Comparison of ENCODE assay signal across 8 cellular contexts in the genomic region with DNA sequence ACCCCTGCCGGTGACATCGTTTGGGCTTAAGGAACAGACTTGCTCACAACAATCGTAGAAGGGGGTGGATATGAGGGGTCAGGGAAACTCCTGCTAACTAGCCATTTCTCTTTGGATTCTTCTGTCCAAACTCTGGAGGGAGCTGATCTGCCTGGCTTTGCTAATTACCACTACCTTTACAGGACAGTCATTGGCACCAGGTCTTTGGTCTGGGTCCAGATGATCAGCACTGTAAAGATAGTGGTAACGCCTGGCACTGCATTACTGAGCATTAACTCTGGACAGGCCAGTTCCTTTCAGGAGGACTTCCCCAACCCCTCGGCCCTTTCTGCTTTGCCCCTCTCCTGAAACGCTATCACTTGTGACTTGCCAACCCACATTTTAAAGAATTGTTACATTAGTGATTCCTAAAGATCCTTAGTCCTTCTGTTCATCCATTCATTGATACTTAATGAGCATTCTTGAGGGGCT. TPM values are rescaled to one million over a fixed set of nuclear protein-coding genes. Genes with fewer than 3 reads are reported as not detected.
DNase-seq lines count a peak whose midpoint lies in the region; ATAC-seq and TF ChIP-seq lines count a peak whose summit lies in the region.

No MANE protein-coding gene starts in this region.

- H3K27ac ChIP-seq in mesendoderm (ENCODE audit: low read depth, low read length): no peak overlapping the region
- H3K27ac ChIP-seq in aorta (ENCODE audit: low read depth in 1 of 2, low read length in 2 of 2): peak overlapping the region in 1 of 2 donors; percentile 68

- no peak overlapping the region for H4K8ac ChIP-seq in mesendoderm (ENCODE audit: low read depth, low read length)

- peak overlapping the region; percentile 100 for H3K4me3 Mint-ChIP-seq in stimulated activated naive CD8-positive, alpha-beta T cell treated with anti-CD3 and anti-CD28 coated beads, Interleukin-15, Interleukin-2, amounts not matched to agents 100 ng/mL and 50 ng/mL, for 24 hours
- H3K4me3 Mint-ChIP-seq in central memory CD8-positive, alpha-beta T cell: peak overlapping the region; percentile 98

- H3K27ac Mint-ChIP-seq in stimulated activated naive CD8-positive, alpha-beta T cell treated with anti-CD3 and anti-CD28 coated beads, Interleukin-15, Interleukin-2, amounts not matched to agents 100 ng/mL and 50 ng/mL, for 24 hours: peak overlapping the region; percentile 98
- H3K27ac Mint-ChIP-seq in central memory CD8-positive, alpha-beta T cell (ENCODE audit: low read depth): peak overlapping the region; percentile 98

- peaks cover 36% of the 10 kb centered on the region for H3K79me2 ChIP-seq in mesendoderm (ENCODE audit: control insufficient read depth, insufficient read depth, low read length)

- H3K4me1 ChIP-seq in mesendoderm (ENCODE audit: control insufficient read depth, low read depth, low read length) (peaks cover 15% of the 10 kb centered on the region), aorta (ENCODE audit: control insufficient read depth in 1 of 2, insufficient read depth in 2 of 2, low read length in 2 of 2) (peaks cover 0 to 7% of the 10 kb centered on the region in 2 donors)

- no peaks in the 10 kb centered on the region for H3K9me3 Mint-ChIP-seq in stimulated activated naive CD8-positive, alpha-beta T cell treated with anti-CD3 and anti-CD28 coated beads, Interleukin-15, Interleukin-2, amounts not matched to agents 100 ng/mL and 50 ng/mL, for 24 hours
- no peaks in the 10 kb centered on the region for H3K9me3 Mint-ChIP-seq in central memory CD8-positive, alpha-beta T cell

- intact Hi-C loops in aorta (cut with DNase I): loop anchor here in 1 of 2 donors (5.0 kb wide), 1 partner anchor 80 kb away; a partner anchor contains a TSS

- H3K36me3 ChIP-seq in mesendoderm (ENCODE audit: control insufficient read depth, insufficient read depth, low read length) (no peaks in the 10 kb centered on the region), aorta (ENCODE audit: control insufficient read depth in 1 of 2, insufficient read depth in 2 of 2, low read length in 1 of 2) (peaks cover 0 to 2% of the 10 kb centered on the region in 2 donors)

- TF ChIP-seq CTCF in GM20000 (IDR thresholded peaks at IDR 0.05; ENCODE audit: extremely low read depth, missing control alignments): no peak

- no peak overlapping the region for H3K18ac ChIP-seq in mesendoderm (ENCODE audit: low read length)

- no peaks in the 10 kb centered on the region for H3K9me3 ChIP-seq in aorta (ENCODE audit: control insufficient read depth, low read length)

- peaks cover 45% of the 10 kb centered on the region for H3K4me1 Mint-ChIP-seq in stimulated activated naive CD8-positive, alpha-beta T cell treated with anti-CD3 and anti-CD28 coated beads, Interleukin-15, Interleukin-2, amounts not matched to agents 100 ng/mL and 50 ng/mL, for 24 hours (ENCODE audit: low read depth)
- H3K4me1 Mint-ChIP-seq in central memory CD8-positive, alpha-beta T cell: peaks cover 48% of the 10 kb centered on the region

- no peak overlapping the region for H2AK5ac ChIP-seq in mesendoderm (ENCODE audit: low read length)

- H2BK15ac ChIP-seq in mesendoderm (replicated peaks; ENCODE audit: low read depth): no peak overlapping the region

- H3K27me3 ChIP-seq in mesendoderm (ENCODE audit: insufficient read depth, low read length, poor library complexity): no peaks in the 10 kb centered on the region
- no peaks in the 10 kb centered on the region for H3K27me3 ChIP-seq in aorta (ENCODE audit: control insufficient read depth in 1 of 2, insufficient read depth in 2 of 2, low read length in 1 of 2)

- no CpG with 5 or more reads among the region's 6 CpGs for WGBS in mesendoderm (ENCODE audit: extremely low coverage, insufficient coverage, low lambda C conversion rate)
- 1 to 3% methylated on average over 6 of the region's 6 CpGs for WGBS in aorta, 2 donors

- no peak overlapping the region for H2BK120ac ChIP-seq in mesendoderm (ENCODE audit: low read depth, low read length)

- no peak for ATAC-seq in stimulated activated naive CD8-positive, alpha-beta T cell treated with anti-CD3 and anti-CD28 coated beads, Interleukin-15, Interleukin-2, amounts not matched to agents 100 U/mL and 50 U/mL, for 24 hours
- ATAC-seq in central memory CD8-positive, alpha-beta T cell (replicated peaks; ENCODE audit: extremely low read depth, poor library complexity, severe bottlenecking): no peak
- ATAC-seq in aorta (ENCODE audit: low FRiP score) (no peak), HG03354 (IDR thresholded peaks at IDR 0.05; ENCODE audit: poor library complexity, severe bottlenecking, unreplicated experiment) (no peak)

- no peak overlapping the region for H2BK5ac ChIP-seq in mesendoderm (ENCODE audit: low read length)

- H3K27me3 Mint-ChIP-seq in stimulated activated naive CD8-positive, alpha-beta T cell treated with anti-CD3 and anti-CD28 coated beads, Interleukin-15, Interleukin-2, amounts not matched to agents 100 ng/mL and 50 ng/mL, for 24 hours: no peaks in the 10 kb centered on the region
- no peaks in the 10 kb centered on the region for H3K27me3 Mint-ChIP-seq in central memory CD8-positive, alpha-beta T cell

- peak overlapping the region; percentile 89 for H3K4me2 ChIP-seq in mesendoderm (ENCODE audit: low read length)

- peak overlapping the region; percentile 87 for H3K4me3 ChIP-seq in mesendoderm (ENCODE audit: low read length)
- peak overlapping the region; percentile 38 to 44 for H3K4me3 ChIP-seq in aorta (ENCODE audit: low read length in 2 of 2)

- H3K9ac ChIP-seq in mesendoderm (ENCODE audit: low read length): peak overlapping the region; percentile 97

- H3K56ac ChIP-seq in mesendoderm (ENCODE audit: low read length): peak overlapping the region; percentile 95

- H3K36me3 Mint-ChIP-seq in stimulated activated naive CD8-positive, alpha-beta T cell treated with anti-CD3 and anti-CD28 coated beads, Interleukin-15, Interleukin-2, amounts not matched to agents 100 ng/mL and 50 ng/mL, for 24 hours (ENCODE audit: low read depth): peaks cover 49% of the 10 kb centered on the region
- peaks cover 23% of the 10 kb centered on the region for H3K36me3 Mint-ChIP-seq in central memory CD8-positive, alpha-beta T cell (ENCODE audit: insufficient read depth)

- no peak overlapping the region for H3K4ac ChIP-seq in mesendoderm (ENCODE audit: low read depth, low read length)

- no peak overlapping the region for H4K5ac ChIP-seq in mesendoderm (ENCODE audit: low read length)

- DNase-seq in stimulated activated naive CD8-positive, alpha-beta T cell treated with anti-CD3 and anti-CD28 coated beads, Interleukin-15, Interleukin-2, amounts not matched to agents 100 U/mL and 50 U/mL, for 24 hours: no peak
- DNase-seq in central memory CD8-positive, alpha-beta T cell (ENCODE audit: low spot score in 2 of 2): no peak
- DNase-seq in mesendoderm (no peak), aorta (no peak), putamen (ENCODE audit: low spot score) (no peak), GM20000 (ENCODE audit: low spot score) (no peak)

- H3K23ac ChIP-seq in mesendoderm (ENCODE audit: low read length): no peak overlapping the region

- peaks cover 26% of the 10 kb centered on the region for H3K79me1 ChIP-seq in mesendoderm (ENCODE audit: low read length)

RNA-seq across cellular contexts. Expression of a gene that starts 0.8 kb away (rescaled TPM):
- 72.7 TPM for polyA plus RNA-seq in mesendoderm (2013, experiment 1 of 2)
- polyA plus RNA-seq in mesendoderm (2013, experiment 2 of 2): 77.0 TPM
- 10 to 100 TPM in 1 of 2 donors, 1 to 10 TPM in 1; 9.1 to 14.0 TPM for total RNA-seq in aorta
- 1 to 10 TPM; 4.5 to 7.1 TPM for polyA plus RNA-seq in aorta

RNA-seq across cellular contexts. Expression of a gene that starts 3.5 kb away (rescaled TPM):
- polyA plus RNA-seq in mesendoderm (2013, experiment 1 of 2): 171 TPM
- 169 TPM for polyA plus RNA-seq in mesendoderm (2013, experiment 2 of 2)
- total RNA-seq in aorta: 10 to 100 TPM; 29.6 to 33.0 TPM
- 100 to 1,000 TPM in 1 of 2 donors, 10 to 100 TPM in 1; 46.3 to 148 TPM for polyA plus RNA-seq in aorta

RNA-seq across cellular contexts. Expression of a gene that starts 42.1 kb away (rescaled TPM):
- 0.21 TPM for polyA plus RNA-seq in mesendoderm (2013, experiment 1 of 2)
- polyA plus RNA-seq in mesendoderm (2013, experiment 2 of 2): 0.32 TPM
- 100 to 1,000 TPM; 339 to 651 TPM for total RNA-seq in aorta
- polyA plus RNA-seq in aorta: 100 to 1,000 TPM in 1 of 2 donors, 10 to 100 TPM in 1; 54.2 to 207 TPM
